In the genomic region with DNA sequence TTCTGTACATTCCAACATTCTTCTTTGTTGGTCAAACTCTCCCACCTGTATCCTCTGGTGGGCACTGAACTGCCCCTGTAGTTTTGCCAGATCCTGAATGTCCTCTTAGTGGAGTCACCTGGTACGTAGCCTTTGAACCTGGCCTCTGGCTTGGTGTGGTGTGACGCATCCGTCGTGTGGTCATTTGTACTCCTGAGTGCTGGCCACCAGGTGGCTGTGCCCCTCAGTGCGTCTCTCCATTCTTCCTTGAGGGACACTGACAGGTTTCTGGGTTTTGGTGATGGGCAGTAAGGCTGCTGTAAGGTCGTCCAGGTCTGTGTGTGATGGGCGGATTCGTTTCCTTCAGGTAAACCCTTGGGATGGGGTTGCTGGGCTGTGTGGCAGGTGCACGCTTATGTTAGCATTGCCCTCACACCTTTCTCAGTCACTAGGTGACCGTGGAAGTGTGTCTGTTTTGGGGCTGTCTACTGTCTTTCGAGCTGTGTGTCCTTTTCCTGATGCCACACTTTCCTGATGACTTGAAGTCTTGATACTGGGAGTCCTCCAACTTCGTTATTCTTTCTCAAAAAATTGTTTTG, we compare ENCODE assay signal across 1 cellular context.
TF ChIP-seq lines count a peak whose summit lies in the region.

No MANE protein-coding gene starts in this region.

TF ChIP-seq in HCT116, 20 proteins besides CTCF, POLR2A, EP300 and RAD21 (continued from another document):
- TF ChIP-seq ATF3 (IDR thresholded peaks at IDR 0.05) (no peak), CEBPB (IDR thresholded peaks at IDR 0.05; ENCODE audit: low read depth) (no peak), YY1 (IDR thresholded peaks at IDR 0.05; ENCODE audit: extremely low read depth, insufficient replicate concordance, low read depth, low read length) (no peak), ZFX (IDR thresholded peaks at IDR 0.05) (no peak), SIN3A (IDR thresholded peaks at IDR 0.05; ENCODE audit: low read depth) (no peak), POLR2AphosphoS5 (IDR thresholded peaks at IDR 0.05; ENCODE audit: low read depth, low read length) (no peak), REST (IDR thresholded peaks at IDR 0.05; ENCODE audit: low read depth) (no peak), CBX3 (IDR thresholded peaks at IDR 0.05; ENCODE audit: low read depth) (no peak)
- TF ChIP-seq, protein P1, sequence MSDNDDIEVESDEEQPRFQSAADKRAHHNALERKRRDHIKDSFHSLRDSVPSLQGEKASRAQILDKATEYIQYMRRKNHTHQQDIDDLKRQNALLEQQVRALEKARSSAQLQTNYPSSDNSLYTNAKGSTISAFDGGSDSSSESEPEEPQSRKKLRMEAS (IDR thresholded peaks at IDR 0.05): no peak
